In the genomic region with DNA sequence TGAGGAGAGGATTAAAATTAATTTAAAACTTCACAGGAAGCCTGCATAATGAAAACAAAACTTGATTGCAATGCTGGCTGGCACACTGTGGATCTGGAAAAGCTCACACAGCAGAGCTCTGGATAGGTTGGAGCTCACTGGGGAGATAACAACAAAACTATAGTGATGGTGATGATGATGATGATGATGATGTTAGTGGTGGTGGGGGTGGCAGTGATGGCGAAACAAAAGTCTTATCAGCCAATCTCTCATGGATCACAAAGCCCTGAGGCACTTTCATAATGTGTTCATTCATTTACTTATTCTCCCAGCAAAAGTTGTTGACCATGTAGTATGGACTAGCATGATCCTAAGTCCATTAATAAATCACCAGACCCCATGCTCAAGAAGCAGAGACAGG, we compare ENCODE assay signal across 27 cellular contexts.
"Had no signal": no experiment of that assay in that cellular context is flagged by ENCODE, and none has a peak within 500 bp of the region (broad histone marks: within the 10 kb centered on the region; RNA-seq: fewer than 3 reads in every experiment).

No MANE protein-coding gene starts in this region.

- H3K4me1 ChIP-seq: suprapubic skin, testis, tibial artery, transverse colon, upper lobe of left lung, upper lobe of right lung, uterus, vagina had no signal

- ATAC-seq: stimulated activated effector memory CD8-positive, alpha-beta T cell treated with anti-CD3 and anti-CD28 coated beads, Interleukin-12 subunit alpha, Interleukin-12 subunit beta, amount 100 ng/mL, for 72 hours; stimulated activated memory B cell treated with anti-CD40 and anti-IgM and Interleukin-4, amounts not matched to agents 10 μg/mL and 1 μg/mL and 100 μg/mL, for 72 hours; stimulated activated naive B cell treated with anti-CD40 and anti-IgM and Interleukin-4, amounts not matched to agents 10 μg/mL and 1 μg/mL and 100 μg/mL, for 72 hours; stimulated activated naive CD8-positive, alpha-beta T cell treated with anti-CD3 and anti-CD28 coated beads, Interleukin-15, amount 100 ng/mL, for 72 hours; stimulated activated naive CD8-positive, alpha-beta T cell treated with anti-CD3 and anti-CD28 coated beads, Interleukin-15, Interleukin-2, amounts not matched to agents 100 U/mL and 50 U/mL, for 24 hours; upper lobe of right lung had no signal

- FAIRE-seq: urothelium cell line had no signal

- H3K9me3 ChIP-seq: suprapubic skin, testis, thoracic aorta, thyroid gland, tibial artery, transverse colon, upper lobe of left lung, upper lobe of right lung, uterus, vagina had no signal

- H3K27ac ChIP-seq: stomach, suprapubic skin, testis, thoracic aorta, thyroid gland, tibial artery, tibial nerve, transverse colon, upper lobe of left lung, upper lobe of right lung, uterus, vagina had no signal

- H3K4me3 ChIP-seq: stomach, suprapubic skin, testis, thoracic aorta, thyroid gland, tibial artery, tibial nerve, transverse colon, upper lobe of left lung, upper lobe of right lung, uterus, vagina had no signal

- H3K36me3 ChIP-seq: stomach, suprapubic skin, thoracic aorta, thyroid gland, tibial artery, tibial nerve, transverse colon, upper lobe of left lung, upper lobe of right lung, uterus, vagina had no signal

- H3K27me3 ChIP-seq: stomach, suprapubic skin, testis, thyroid gland, tibial artery, tibial nerve, transverse colon, upper lobe of left lung, upper lobe of right lung, uterus, vagina had no signal

- DNase-seq: stimulated activated CD4-positive, alpha-beta T cell treated with anti-CD3 and anti-CD28 coated beads, Interleukin-2, amount 100 ng/mL, for 48 hours; stimulated activated CD4-positive, alpha-beta T cell treated with anti-CD3 and anti-CD28 coated beads, Interleukin-4, amount 100 ng/mL, for 1 hour; stimulated activated CD4-positive, alpha-beta T cell treated with anti-CD3 and anti-CD28 coated beads, Interleukin-4, amount 100 ng/mL, for 24 hours; stimulated activated CD4-positive, alpha-beta T cell treated with anti-CD3 and anti-CD28 coated beads, Interleukin-4, amount 100 ng/mL, for 4 hours; stimulated activated CD8-positive, alpha-beta memory T cell treated with anti-CD3 and anti-CD28 coated beads, Interleukin-4, amount 100 ng/mL, for 48 hours; stimulated activated naive B cell treated with anti-CD40 and anti-IgM and Interleukin-4, amounts not matched to agents 10 μg/mL and 1 μg/mL and 100 μg/mL, for 72 hours; stimulated activated naive CD4-positive, alpha-beta T cell; stimulated activated naive CD4-positive, alpha-beta T cell treated with Interleukin-2 at 50 U/mL for 16 hours; stimulated activated naive CD8-positive, alpha-beta T cell treated with anti-CD3 and anti-CD28 coated beads, Interleukin-15, amount 100 ng/mL, for 72 hours; stimulated activated naive CD8-positive, alpha-beta T cell treated with anti-CD3 and anti-CD28 coated beads, Interleukin-15, Interleukin-2, amounts not matched to agents 100 U/mL and 50 U/mL, for 24 hours; stomach; substantia nigra; testis; thyroid gland; tibial artery; transverse colon; trophoblast cell; upper lobe of right lung; uterus had no signal
